ENCODE assay signal across 20 cellular contexts in genomic region chr6:85429346-85429745, GRCh38. TPM values are rescaled to one million over a fixed set of nuclear protein-coding genes. Genes with fewer than 3 reads are reported as not detected.
DNase-seq lines count a peak whose midpoint lies in the region; ATAC-seq, FAIRE-seq and TF ChIP-seq lines count a peak whose summit lies in the region.
"Had no signal": no experiment of that assay in that cellular context is flagged by ENCODE, and none has a peak within 500 bp of the region (broad histone marks: within the 10 kb centered on the region; RNA-seq: fewer than 3 reads in every experiment).

No MANE protein-coding gene starts in this region.

- H3K9ac ChIP-seq in GM23248 (no peak overlapping the region), HCT116 (ENCODE audit: low read length) (no peak overlapping the region)

- H3K9me3 ChIP-seq in GM23248 (ENCODE audit: low read depth) = no peaks in the 10 kb centered on the region
- H3K9me3 ChIP-seq in HCT116 (ENCODE audit: control insufficient read depth in 1 of 2, insufficient read depth in 1 of 2, low read depth in 1 of 2, low read length in 2 of 2) = peaks cover 6 to 13% of the 10 kb centered on the region in 2 experiments; a peak in 1 of 4 replicates

- RAD21 ChIA-PET in HCT116 (lab: Charles Lee; ENCODE audit: low non-redundant PET in 1 of 2, low total read pairs in 2 of 2, uncharacterized antibody in 2 of 2, unreplicated experiment in 2 of 2) = no interaction called here

- BruUV-seq in HCT116 (replicated peaks; lab: Mats Ljungman, UMichigan) = no TSS peak

- TF ChIP-seq CTCF in HCT116 (IDR thresholded peaks at IDR 0.05 in 2 of 3, conservative IDR thresholded peaks at IDR 0.05 in 1 of 3; ENCODE audit: borderline replicate concordance in 1 of 3, insufficient read depth in 1 of 3, low read depth in 2 of 3, low read length in 2 of 3) (no peak), glutamatergic neuron (IDR thresholded peaks at IDR 0.05; ENCODE audit: partially characterized antibody, unreplicated experiment) (no peak)

- no peak overlapping the region for H3K27ac Mint-ChIP-seq in glutamatergic neuron (ENCODE audit: unreplicated experiment)
- H3K27ac Mint-ChIP-seq: CD14-positive monocyte; CD8-positive, alpha-beta T cell; IgD-negative memory B cell had no signal

- H3K9me2 ChIP-seq in GM23248 (ENCODE audit: insufficient read depth) (no peaks in the 10 kb centered on the region), HCT116 (ENCODE audit: insufficient read depth) (no peaks in the 10 kb centered on the region)

- CTCF ChIA-PET in HCT116 (lab: Charles Lee) = no interaction called here

- peaks cover 5% of the 10 kb centered on the region for H3K36me3 Mint-ChIP-seq in glutamatergic neuron (ENCODE audit: unreplicated experiment)
- H3K36me3 Mint-ChIP-seq: CD14-positive monocyte, IgD-negative memory B cell had no signal

- in situ Hi-C loops in GM23248 (cut with MboI) = no loop called here

- no peak overlapping the region for H3K4me3 Mint-ChIP-seq in glutamatergic neuron (ENCODE audit: unreplicated experiment)
- H3K4me3 Mint-ChIP-seq: CD14-positive monocyte; CD8-positive, alpha-beta T cell; IgD-negative memory B cell had no signal

- no peaks in the 10 kb centered on the region for H4K20me1 ChIP-seq in GM23248 (ENCODE audit: insufficient read depth)
- no peaks in the 10 kb centered on the region for H4K20me1 ChIP-seq in HCT116 (ENCODE audit: insufficient read depth)

- H3K4me1 Mint-ChIP-seq in glutamatergic neuron (ENCODE audit: low read depth, unreplicated experiment) = no peaks in the 10 kb centered on the region
- H3K4me1 Mint-ChIP-seq: CD14-positive monocyte had no signal

- no peak for TF ChIP-seq POLR2A in HCT116 (IDR thresholded peaks at IDR 0.05; ENCODE audit: borderline replicate concordance, extremely low read depth, insufficient read depth, insufficient read length)

- H3K27me3 ChIP-seq in GM23248 (replicated peaks; ENCODE audit: insufficient read depth) (no peaks in the 10 kb centered on the region), HCT116 (ENCODE audit: insufficient read depth, low read length) (no peaks in the 10 kb centered on the region)

- no peaks in the 10 kb centered on the region for H3K79me2 ChIP-seq in GM23248 (ENCODE audit: insufficient read depth)
- H3K79me2 ChIP-seq in HCT116 (ENCODE audit: insufficient read depth, low read length) = no peaks in the 10 kb centered on the region

- H3K4me2 ChIP-seq in GM23248 (ENCODE audit: unreplicated experiment) (no peak overlapping the region), HCT116 (ENCODE audit: low read length) (no peak overlapping the region)
- H3K4me2 ChIP-seq: A549 had no signal

- H3K27ac ChIP-seq in GM23248 (no peak overlapping the region), HCT116 (ENCODE audit: low read depth, low read length) (no peak overlapping the region)
- H3K27ac ChIP-seq: A549 had no signal

- DNase-seq in GM23248 (peak; percentile 34), HCT116 (ENCODE audit: low read depth, low spot score) (no peak), fibroblast of gingiva (ENCODE audit: low read depth) (peak; percentile 85), iris pigment epithelial cell (ENCODE audit: low read depth) (peak; percentile 65), glutamatergic neuron (no peak), frontal cortex (ENCODE audit: low spot score in 2 of 2) (no peak), NCI-H128 (lab: John Stamatoyannopoulos, UW; ENCODE audit: unreplicated experiment) (no peak)
- DNase-seq: CD8-positive, alpha-beta T cell; COR-L47; DMS153; DMS79 treated with DMSO at 0.1 percent for 48 hours; EL had no signal

- 38 to 44% methylated on average over 4 of the region's 4 CpGs for WGBS in GM23248 (ENCODE audit: low coverage in 1 of 2, low lambda C conversion rate in 2 of 2, missing lambda C conversion rate in 2 of 2), 2 experiments

- H3K4me1 ChIP-seq in GM23248 (ENCODE audit: insufficient read depth) (no peaks in the 10 kb centered on the region; the same call in 1 of the 2 replicates), HCT116 (ENCODE audit: control insufficient read depth in 1 of 2, insufficient read depth in 2 of 2, low read length in 2 of 2) (no peaks in the 10 kb centered on the region)
- H3K4me1 ChIP-seq: A549 had no signal

- H2AFZ ChIP-seq in GM23248 (no peak overlapping the region), HCT116 (ENCODE audit: low read depth, low read length, poor library complexity, severe bottlenecking) (peak overlapping the region; percentile 1)

- POLR2A ChIA-PET in HCT116 (lab: Charles Lee) = no interaction called here

- ATAC-seq in HCT116 (no peak), HG02642 (IDR thresholded peaks at IDR 0.05; ENCODE audit: poor library complexity, unreplicated experiment) (no peak)
- ATAC-seq: A549; CD8-positive, alpha-beta T cell had no signal

- no peaks in the 10 kb centered on the region for H3K27me3 Mint-ChIP-seq in glutamatergic neuron (ENCODE audit: unreplicated experiment)
- H3K27me3 Mint-ChIP-seq: IgD-negative memory B cell had no signal

- no peak for FAIRE-seq in frontal cortex (lab: Jason Lieb, UNC)
- FAIRE-seq: A549, D721Med, G401.6, GM19239, H1 had no signal

- no peaks in the 10 kb centered on the region for H3K36me3 ChIP-seq in GM23248 (ENCODE audit: low read depth)
- H3K36me3 ChIP-seq in HCT116 (ENCODE audit: control insufficient read depth in 1 of 2, insufficient read depth in 2 of 2, low read length in 2 of 2) = no peaks in the 10 kb centered on the region; a peak in 1 of 4 replicates

- intact Hi-C loops in HCT116 (cut with micrococcal nuclease) = no loop called here

- TF ChIP-seq RAD21 in HCT116 (IDR thresholded peaks at IDR 0.05; ENCODE audit: low read depth) = no peak

- peaks cover 2% of the 10 kb centered on the region for H3K9me3 Mint-ChIP-seq in glutamatergic neuron (ENCODE audit: unreplicated experiment)

- H3K4me3 ChIP-seq in GM23248 (no peak overlapping the region), HCT116 (replicated peaks in 1 of 2; ENCODE audit: low read depth in 1 of 2, low read length in 2 of 2) (no peak overlapping the region)
- H3K4me3 ChIP-seq: A549 had no signal

- H3F3A ChIP-seq in GM23248 (ENCODE audit: insufficient read depth) = peaks cover 4% of the 10 kb centered on the region; the same call in 1 of the 2 replicates

TF ChIP-seq in HCT116, 20 proteins besides CTCF, POLR2A, EP300 and RAD21:
- TF ChIP-seq FOSL1 (IDR thresholded peaks at IDR 0.05; ENCODE audit: low read depth) (no peak), ZNF274 (IDR thresholded peaks at IDR 0.05; ENCODE audit: low read depth, low read length) (no peak), JUND (IDR thresholded peaks at IDR 0.05) (no peak), ZFX (IDR thresholded peaks at IDR 0.05) (no peak), YY1 (IDR thresholded peaks at IDR 0.05; ENCODE audit: extremely low read depth, insufficient replicate concordance, low read depth, low read length) (no peak), EZH2phosphoT487 (IDR thresholded peaks at IDR 0.05; ENCODE audit: borderline replicate concordance) (no peak), REST (IDR thresholded peaks at IDR 0.05; ENCODE audit: low read depth) (no peak), EGR1 (IDR thresholded peaks at IDR 0.05; ENCODE audit: low read depth) (no peak)
- TF ChIP-seq, protein P1, sequence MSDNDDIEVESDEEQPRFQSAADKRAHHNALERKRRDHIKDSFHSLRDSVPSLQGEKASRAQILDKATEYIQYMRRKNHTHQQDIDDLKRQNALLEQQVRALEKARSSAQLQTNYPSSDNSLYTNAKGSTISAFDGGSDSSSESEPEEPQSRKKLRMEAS (IDR thresholded peaks at IDR 0.05) = no peak

RNA-seq across cellular contexts. Expression of gene NT5E, which starts 20.5 kb away (rescaled TPM):
- 264 and 293 TPM in 2 replicates for total RNA-seq in GM23248 (2014; rRNA removed; shearing (Covaris generic))
- 201 and 205 TPM in 2 replicates for polyA plus RNA-seq in GM23248 (2016; fragmentation: Nextera tagmentation; extraction: Ambion mirVana)
- total RNA-seq in HCT116 (2021; ENCODE audit: unreplicated experiment) (68.2 TPM), glutamatergic neuron (ENCODE audit: unreplicated experiment) (0.29 TPM), frontal cortex (8.2 TPM)
- 86.0 and 100 TPM in 2 replicates for polyA plus RNA-seq in HCT116 (2012)

Comparison
In these comparisons a context has a peak if more than half of its experiments do, and no peak if none do; other contexts are left out.
1. DNase-seq: peak in GM23248 (single experiment), fibroblast of gingiva (single experiment) and iris pigment epithelial cell (single experiment); none in HCT116 (single experiment), glutamatergic neuron (single experiment), frontal cortex (0 of 2) and NCI-H128 (single experiment).